18 cellular contexts compared by ENCODE assay signal in genomic region chr7:8136331-8136730, GRCh38.
DNase-seq lines count a peak whose midpoint lies in the region; ATAC-seq, FAIRE-seq and TF ChIP-seq lines count a peak whose summit lies in the region.
"Had no signal": no experiment of that assay in that cellular context is flagged by ENCODE, and none has a peak within 500 bp of the region (broad histone marks: within the 10 kb centered on the region; RNA-seq: fewer than 3 reads in every experiment).

No MANE protein-coding gene starts in this region.

- no peak for ATAC-seq in GM21529 (IDR thresholded peaks at IDR 0.05; ENCODE audit: unreplicated experiment)
- ATAC-seq: HCT116 had no signal

- intact Hi-C loops in activated CD4-positive, alpha-beta memory T cell treated with anti-CD3 and anti-CD28 coated beads for 36 hours (cut with micrococcal nuclease), result no loop called here
- intact Hi-C loops in CD14-positive monocyte (cut with micrococcal nuclease), result no loop called here

- POLR2A ChIA-PET in activated CD4-positive, alpha-beta memory T cell treated with anti-CD3 and anti-CD28 coated beads for 36 hours (lab: Charles Lee), result no interaction called here
- POLR2A ChIA-PET in activated CD4-positive, alpha-beta memory T cell treated with anti-CD3 and anti-CD28 coated beads, Interleukin-2, amount 10 ng/mL, durations not matched to agents 7 days and 5 days (lab: Charles Lee), result interaction anchor here (1.0 to 4.5 kb wide), 3 partner anchors 11 to 30 kb away, joined by 3 to 51 read pairs (median 3); no protein-coding TSS in a partner anchor

- H3K36me3 Mint-ChIP-seq in activated CD4-positive, alpha-beta memory T cell treated with anti-CD3 and anti-CD28 coated beads for 36 hours, result no peaks in the 10 kb centered on the region
- no peaks in the 10 kb centered on the region for H3K36me3 Mint-ChIP-seq in activated CD4-positive, alpha-beta memory T cell treated with anti-CD3 and anti-CD28 coated beads, Interleukin-2, amount 10 ng/mL, durations not matched to agents 7 days and 5 days (ENCODE audit: low read depth)
- no peaks in the 10 kb centered on the region for H3K36me3 Mint-ChIP-seq in type B pancreatic cell
- H3K36me3 Mint-ChIP-seq in nephron progenitor cell (ENCODE audit: low read depth), result no peaks in the 10 kb centered on the region
- H3K36me3 Mint-ChIP-seq in CD14-positive monocyte, result peaks cover 2 to 3% of the 10 kb centered on the region in 2 donors
- H3K36me3 Mint-ChIP-seq: CD4-positive, alpha-beta memory T cell had no signal

- no peaks in the 10 kb centered on the region for H3K27me3 Mint-ChIP-seq in activated CD4-positive, alpha-beta memory T cell treated with anti-CD3 and anti-CD28 coated beads for 36 hours
- no peaks in the 10 kb centered on the region for H3K27me3 Mint-ChIP-seq in activated CD4-positive, alpha-beta memory T cell treated with anti-CD3 and anti-CD28 coated beads, Interleukin-2, amount 10 ng/mL, durations not matched to agents 7 days and 5 days
- H3K27me3 Mint-ChIP-seq in type B pancreatic cell, result no peaks in the 10 kb centered on the region
- peaks cover 8% of the 10 kb centered on the region for H3K27me3 Mint-ChIP-seq in nephron progenitor cell (ENCODE audit: low read depth, poor library complexity)
- H3K27me3 Mint-ChIP-seq in CD14-positive monocyte (ENCODE audit: low read depth in 3 of 3), result peaks cover 0 to 2% (median 0%) of the 10 kb centered on the region in 3 donors
- H3K27me3 Mint-ChIP-seq: CD4-positive, alpha-beta memory T cell had no signal

- no peak for TF ChIP-seq CTCF in type B pancreatic cell (conservative IDR thresholded peaks at IDR 0.05)
- no peak for TF ChIP-seq CTCF in nephron progenitor cell (IDR thresholded peaks at IDR 0.05)
- TF ChIP-seq CTCF in CD14-positive monocyte (IDR thresholded peaks at IDR 0.05), result no peak

- H3K4me1 Mint-ChIP-seq in activated CD4-positive, alpha-beta memory T cell treated with anti-CD3 and anti-CD28 coated beads for 36 hours (ENCODE audit: low read depth), result peaks cover 51% of the 10 kb centered on the region
- H3K4me1 Mint-ChIP-seq in activated CD4-positive, alpha-beta memory T cell treated with anti-CD3 and anti-CD28 coated beads, Interleukin-2, amount 10 ng/mL, durations not matched to agents 7 days and 5 days, result peaks cover 37% of the 10 kb centered on the region
- H3K4me1 Mint-ChIP-seq in type B pancreatic cell (ENCODE audit: unreplicated experiment) (peaks cover 5% of the 10 kb centered on the region), nephron progenitor cell (peaks cover 37% of the 10 kb centered on the region), CD14-positive monocyte (peaks cover 5% of the 10 kb centered on the region)

- H3K9me3 Mint-ChIP-seq in activated CD4-positive, alpha-beta memory T cell treated with anti-CD3 and anti-CD28 coated beads for 36 hours, result no peaks in the 10 kb centered on the region
- no peaks in the 10 kb centered on the region for H3K9me3 Mint-ChIP-seq in activated CD4-positive, alpha-beta memory T cell treated with anti-CD3 and anti-CD28 coated beads, Interleukin-2, amount 10 ng/mL, durations not matched to agents 7 days and 5 days
- H3K9me3 Mint-ChIP-seq in type B pancreatic cell, result no peaks in the 10 kb centered on the region
- H3K9me3 Mint-ChIP-seq in nephron progenitor cell, result no peaks in the 10 kb centered on the region
- peaks cover 0 to 2% (median 0%) of the 10 kb centered on the region in 7 donors for H3K9me3 Mint-ChIP-seq in CD14-positive monocyte

- H3K27ac Mint-ChIP-seq in activated CD4-positive, alpha-beta memory T cell treated with anti-CD3 and anti-CD28 coated beads for 36 hours, result peak overlapping the region; percentile 57
- no peak overlapping the region for H3K27ac Mint-ChIP-seq in activated CD4-positive, alpha-beta memory T cell treated with anti-CD3 and anti-CD28 coated beads, Interleukin-2, amount 10 ng/mL, durations not matched to agents 7 days and 5 days
- H3K27ac Mint-ChIP-seq in type B pancreatic cell (no peak overlapping the region), nephron progenitor cell (no peak overlapping the region), CD14-positive monocyte (no peak overlapping the region)

- peak; percentile 92 for FAIRE-seq in RCC 7860 (lab: Jason Lieb, UNC)
- FAIRE-seq: D721Med, G401.6, GM12892 had no signal

- CTCF ChIA-PET in activated CD4-positive, alpha-beta memory T cell treated with anti-CD3 and anti-CD28 coated beads for 36 hours (lab: Charles Lee), result interaction anchor here (1.6 kb wide), 1 partner anchor 11 kb away, joined by 6 read pairs; no protein-coding TSS in a partner anchor
- CTCF ChIA-PET in activated CD4-positive, alpha-beta memory T cell treated with anti-CD3 and anti-CD28 coated beads, Interleukin-2, amount 10 ng/mL, durations not matched to agents 7 days and 5 days (lab: Charles Lee), result interaction anchor here (1.4 kb wide), 1 partner anchor 11 kb away, joined by 4 read pairs; no protein-coding TSS in a partner anchor

- H3K4me3 Mint-ChIP-seq in activated CD4-positive, alpha-beta memory T cell treated with anti-CD3 and anti-CD28 coated beads for 36 hours, result no peak overlapping the region
- no peak overlapping the region for H3K4me3 Mint-ChIP-seq in activated CD4-positive, alpha-beta memory T cell treated with anti-CD3 and anti-CD28 coated beads, Interleukin-2, amount 10 ng/mL, durations not matched to agents 7 days and 5 days
- H3K4me3 Mint-ChIP-seq in type B pancreatic cell, result peak overlapping the region; percentile 7
- no peak overlapping the region for H3K4me3 Mint-ChIP-seq in nephron progenitor cell
- no peak overlapping the region for H3K4me3 Mint-ChIP-seq in CD14-positive monocyte

- no peak for DNase-seq in activated CD4-positive, alpha-beta memory T cell treated with anti-CD3 and anti-CD28 coated beads for 36 hours
- no peak for DNase-seq in activated CD4-positive, alpha-beta memory T cell treated with anti-CD3 and anti-CD28 coated beads, Interleukin-2, amount 10 ng/mL, durations not matched to agents 7 days and 5 days
- DNase-seq in RCC 7860 (ENCODE audit: low spot score), result peak; percentile 59
- DNase-seq in kidney tubule cell (ENCODE audit: low spot score), result peak; percentile 73
- no peak for DNase-seq in type B pancreatic cell (ENCODE audit: extremely low spot score, unreplicated experiment)
- DNase-seq in nephron progenitor cell, result no peak
- no peak for DNase-seq in CD14-positive monocyte (ENCODE audit: low spot score)
- DNase-seq: 8988T; AML-193; CD4-positive, alpha-beta memory T cell; DMS153; DMS79 treated with DMSO at 0.1 percent for 48 hours; EL had no signal

Comparison
In these comparisons a context has a peak if more than half of its experiments do, and no peak if none do; other contexts are left out.
1. DNase-seq: peak in RCC 7860 (single experiment) and kidney tubule cell (single experiment); none in activated CD4-positive, alpha-beta memory T cell treated with anti-CD3 and anti-CD28 coated beads for 36 hours (single experiment), activated CD4-positive, alpha-beta memory T cell treated with anti-CD3 and anti-CD28 coated beads, Interleukin-2, amount 10 ng/mL, durations not matched to agents 7 days and 5 days (single experiment), type B pancreatic cell (single experiment), nephron progenitor cell (single experiment) and CD14-positive monocyte (single experiment).